Comparison of ENCODE assay signal across 10 cellular contexts in genomic region chr1:22969224-22969829, GRCh38. TPM values are rescaled to one million over a fixed set of nuclear protein-coding genes. Genes with fewer than 3 reads are reported as not detected.
DNase-seq lines count a peak whose midpoint lies in the region; ATAC-seq and TF ChIP-seq lines count a peak whose summit lies in the region.
"Had no signal": no experiment of that assay in that cellular context is flagged by ENCODE, and none has a peak within 500 bp of the region (broad histone marks: within the 10 kb centered on the region; RNA-seq: fewer than 3 reads in every experiment).

No MANE protein-coding gene starts in this region.

- in situ Hi-C loops in brain microvascular endothelial cell (cut with HindIII; ENCODE audit: low pct_ligation_motif_present, low sequenced_read_pairs): no loop called here

- ATAC-seq in HG02973 (IDR thresholded peaks at IDR 0.05; ENCODE audit: unreplicated experiment): no peak

- H3K4me3 ChIP-seq in brain microvascular endothelial cell (ENCODE audit: low read depth, low read length): no peak overlapping the region

- peak; percentile 86 for DNase-seq in DMS53 (lab: John Stamatoyannopoulos, UW)
- peak; percentile 73 for DNase-seq in NCI-H2107 treated with DMSO at 0.1 percent for 48 hours (lab: John Stamatoyannopoulos, UW; ENCODE audit: unreplicated experiment)
- DNase-seq in brain microvascular endothelial cell: peak; percentile 79
- DNase-seq in mucosa of gallbladder (ENCODE audit: low spot score): peak; percentile 21
- no peak for DNase-seq in activated T-cell treated with anti-CD3 and anti-CD28 coated beads for 4 hours
- no peak for DNase-seq in SIG-M5 (lab: John Stamatoyannopoulos, UW)
- no peak for DNase-seq in Kasumi-1 (lab: John Stamatoyannopoulos, UW)
- DNase-seq: nucleus accumbens had no signal

- no peaks in the 10 kb centered on the region for H3K36me3 ChIP-seq in brain microvascular endothelial cell (replicated peaks)

- H3K27ac ChIP-seq in brain microvascular endothelial cell: no peak overlapping the region

- no peak for TF ChIP-seq CTCF in brain microvascular endothelial cell (IDR thresholded peaks at IDR 0.05; ENCODE audit: low read depth, low read length, missing control alignments)

- no peaks in the 10 kb centered on the region for H3K27me3 ChIP-seq in brain microvascular endothelial cell (replicated peaks)

RNA-seq across cellular contexts. Expression of gene LACTBL1, which starts 3.3 kb away (rescaled TPM):
- total RNA-seq in mucosa of gallbladder: not detected
- total RNA-seq: H1 had no signal

RNA-seq across cellular contexts. Expression of gene TEX46, which starts 46.3 kb away (rescaled TPM):
- not detected for total RNA-seq in mucosa of gallbladder
- total RNA-seq: H1 had no signal

RNA-seq across cellular contexts. Expression of gene KDM1A, which starts 49.9 kb away (rescaled TPM):
- 44.9 TPM for total RNA-seq in mucosa of gallbladder

Comparison
In these comparisons a context has a peak if more than half of its experiments do, and no peak if none do; other contexts are left out.
1. DNase-seq: peak in DMS53 (single experiment), NCI-H2107 treated with DMSO at 0.1 percent for 48 hours (single experiment), brain microvascular endothelial cell (single experiment) and mucosa of gallbladder (single experiment); none in activated T-cell treated with anti-CD3 and anti-CD28 coated beads for 4 hours (single experiment), SIG-M5 (single experiment) and Kasumi-1 (0 of 2).